1 cellular context compared by ENCODE assay signal in genomic region chr1:158026641-158027040, GRCh38.
TF ChIP-seq lines count a peak whose summit lies in the region.

No MANE protein-coding gene starts in this region.

TF ChIP-seq in WTC11, 78 proteins besides CTCF, POLR2A, EP300 and RAD21 (continued from another document):
- TF ChIP-seq STAT6 (CRISPR knock-in tag; conservative IDR thresholded peaks at IDR 0.05; ENCODE audit: low read depth) = no peak
